ENCODE assay signal across 26 cellular contexts in the genomic region with DNA sequence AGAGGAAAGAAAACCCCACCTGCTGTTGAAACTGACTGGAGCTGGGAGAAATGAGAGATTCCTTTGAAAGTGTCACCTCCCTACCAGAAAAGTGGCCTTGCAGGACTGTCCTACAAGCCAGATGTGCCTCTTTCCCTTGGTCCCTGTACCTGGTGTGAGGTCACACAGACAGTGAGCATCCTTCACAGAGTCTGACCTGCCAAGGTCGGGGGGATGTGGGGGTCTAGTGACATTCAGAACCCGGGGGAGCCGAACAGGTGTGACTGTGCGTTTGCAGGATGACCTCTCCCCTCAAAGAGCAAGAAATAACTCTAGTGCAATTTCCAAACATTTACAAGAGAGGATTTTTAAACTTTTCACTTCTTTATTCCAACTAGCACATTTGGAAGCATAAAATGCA.
"Had no signal": no experiment of that assay in that cellular context is flagged by ENCODE, and none has a peak within 500 bp of the region (broad histone marks: within the 10 kb centered on the region; RNA-seq: fewer than 3 reads in every experiment).

No MANE protein-coding gene starts in this region.

- H3K36me3 ChIP-seq: stomach, suprapubic skin, thoracic aorta, thyroid gland, tibial artery, tibial nerve, transverse colon, upper lobe of left lung, upper lobe of right lung, uterus, vagina had no signal

- H3K27ac ChIP-seq: stomach, suprapubic skin, testis, thoracic aorta, thyroid gland, tibial artery, tibial nerve, transverse colon, upper lobe of left lung, upper lobe of right lung, uterus, vagina had no signal

- H3K9me3 ChIP-seq: testis, thyroid gland, upper lobe of right lung, uterus, vagina had no signal

- H3K4me3 ChIP-seq: stomach, suprapubic skin, testis, thoracic aorta, thyroid gland, tibial artery, tibial nerve, transverse colon, upper lobe of left lung, upper lobe of right lung, uterus, vagina had no signal

- DNase-seq: stimulated activated CD4-positive, alpha-beta T cell treated with anti-CD3 and anti-CD28 coated beads, Interleukin-2, amount 100 ng/mL, for 48 hours; stimulated activated CD4-positive, alpha-beta T cell treated with anti-CD3 and anti-CD28 coated beads, Interleukin-4, amount 100 ng/mL, for 1 hour; stimulated activated CD4-positive, alpha-beta T cell treated with anti-CD3 and anti-CD28 coated beads, Interleukin-4, amount 100 ng/mL, for 24 hours; stimulated activated CD4-positive, alpha-beta T cell treated with anti-CD3 and anti-CD28 coated beads, Interleukin-4, amount 100 ng/mL, for 4 hours; stimulated activated CD8-positive, alpha-beta memory T cell treated with anti-CD3 and anti-CD28 coated beads, Interleukin-4, amount 100 ng/mL, for 48 hours; stimulated activated naive B cell treated with anti-CD40 and anti-IgM and Interleukin-4, amounts not matched to agents 10 μg/mL and 1 μg/mL and 100 μg/mL, for 72 hours; stimulated activated naive CD4-positive, alpha-beta T cell; stimulated activated naive CD4-positive, alpha-beta T cell treated with Interleukin-2 at 50 U/mL for 16 hours; stimulated activated naive CD8-positive, alpha-beta T cell treated with anti-CD3 and anti-CD28 coated beads, Interleukin-15, amount 100 ng/mL, for 72 hours; stimulated activated naive CD8-positive, alpha-beta T cell treated with anti-CD3 and anti-CD28 coated beads, Interleukin-15, Interleukin-2, amounts not matched to agents 100 U/mL and 50 U/mL, for 24 hours; stomach; substantia nigra; testis; thyroid gland; tibial artery; transverse colon; trophoblast cell; upper lobe of left lung; upper lobe of right lung; uterus had no signal

- H3K4me1 ChIP-seq: stomach, suprapubic skin, testis, thyroid gland, tibial artery, tibial nerve, transverse colon, upper lobe of left lung, upper lobe of right lung, uterus, vagina had no signal

- H3K27me3 ChIP-seq: stomach, suprapubic skin, testis, thyroid gland, tibial artery, tibial nerve, transverse colon, upper lobe of left lung, upper lobe of right lung, uterus, vagina had no signal

- ATAC-seq: stimulated activated effector memory CD8-positive, alpha-beta T cell treated with anti-CD3 and anti-CD28 coated beads, Interleukin-12 subunit alpha, Interleukin-12 subunit beta, amount 100 ng/mL, for 72 hours; stimulated activated memory B cell treated with anti-CD40 and anti-IgM and Interleukin-4, amounts not matched to agents 10 μg/mL and 1 μg/mL and 100 μg/mL, for 72 hours; stimulated activated naive B cell treated with anti-CD40 and anti-IgM and Interleukin-4, amounts not matched to agents 10 μg/mL and 1 μg/mL and 100 μg/mL, for 72 hours; stimulated activated naive CD8-positive, alpha-beta T cell treated with anti-CD3 and anti-CD28 coated beads, Interleukin-15, amount 100 ng/mL, for 72 hours; stimulated activated naive CD8-positive, alpha-beta T cell treated with anti-CD3 and anti-CD28 coated beads, Interleukin-15, Interleukin-2, amounts not matched to agents 100 U/mL and 50 U/mL, for 24 hours had no signal
